In genomic region chr11:41225856-41226255, GRCh38 we compare ENCODE assay signal across 1 cellular context.
TF ChIP-seq lines count a peak whose summit lies in the region.

No MANE protein-coding gene starts in this region.

TF ChIP-seq in H1, 55 proteins besides CTCF, POLR2A, EP300 and RAD21 (continued from another document):
- TF ChIP-seq, protein P1, sequence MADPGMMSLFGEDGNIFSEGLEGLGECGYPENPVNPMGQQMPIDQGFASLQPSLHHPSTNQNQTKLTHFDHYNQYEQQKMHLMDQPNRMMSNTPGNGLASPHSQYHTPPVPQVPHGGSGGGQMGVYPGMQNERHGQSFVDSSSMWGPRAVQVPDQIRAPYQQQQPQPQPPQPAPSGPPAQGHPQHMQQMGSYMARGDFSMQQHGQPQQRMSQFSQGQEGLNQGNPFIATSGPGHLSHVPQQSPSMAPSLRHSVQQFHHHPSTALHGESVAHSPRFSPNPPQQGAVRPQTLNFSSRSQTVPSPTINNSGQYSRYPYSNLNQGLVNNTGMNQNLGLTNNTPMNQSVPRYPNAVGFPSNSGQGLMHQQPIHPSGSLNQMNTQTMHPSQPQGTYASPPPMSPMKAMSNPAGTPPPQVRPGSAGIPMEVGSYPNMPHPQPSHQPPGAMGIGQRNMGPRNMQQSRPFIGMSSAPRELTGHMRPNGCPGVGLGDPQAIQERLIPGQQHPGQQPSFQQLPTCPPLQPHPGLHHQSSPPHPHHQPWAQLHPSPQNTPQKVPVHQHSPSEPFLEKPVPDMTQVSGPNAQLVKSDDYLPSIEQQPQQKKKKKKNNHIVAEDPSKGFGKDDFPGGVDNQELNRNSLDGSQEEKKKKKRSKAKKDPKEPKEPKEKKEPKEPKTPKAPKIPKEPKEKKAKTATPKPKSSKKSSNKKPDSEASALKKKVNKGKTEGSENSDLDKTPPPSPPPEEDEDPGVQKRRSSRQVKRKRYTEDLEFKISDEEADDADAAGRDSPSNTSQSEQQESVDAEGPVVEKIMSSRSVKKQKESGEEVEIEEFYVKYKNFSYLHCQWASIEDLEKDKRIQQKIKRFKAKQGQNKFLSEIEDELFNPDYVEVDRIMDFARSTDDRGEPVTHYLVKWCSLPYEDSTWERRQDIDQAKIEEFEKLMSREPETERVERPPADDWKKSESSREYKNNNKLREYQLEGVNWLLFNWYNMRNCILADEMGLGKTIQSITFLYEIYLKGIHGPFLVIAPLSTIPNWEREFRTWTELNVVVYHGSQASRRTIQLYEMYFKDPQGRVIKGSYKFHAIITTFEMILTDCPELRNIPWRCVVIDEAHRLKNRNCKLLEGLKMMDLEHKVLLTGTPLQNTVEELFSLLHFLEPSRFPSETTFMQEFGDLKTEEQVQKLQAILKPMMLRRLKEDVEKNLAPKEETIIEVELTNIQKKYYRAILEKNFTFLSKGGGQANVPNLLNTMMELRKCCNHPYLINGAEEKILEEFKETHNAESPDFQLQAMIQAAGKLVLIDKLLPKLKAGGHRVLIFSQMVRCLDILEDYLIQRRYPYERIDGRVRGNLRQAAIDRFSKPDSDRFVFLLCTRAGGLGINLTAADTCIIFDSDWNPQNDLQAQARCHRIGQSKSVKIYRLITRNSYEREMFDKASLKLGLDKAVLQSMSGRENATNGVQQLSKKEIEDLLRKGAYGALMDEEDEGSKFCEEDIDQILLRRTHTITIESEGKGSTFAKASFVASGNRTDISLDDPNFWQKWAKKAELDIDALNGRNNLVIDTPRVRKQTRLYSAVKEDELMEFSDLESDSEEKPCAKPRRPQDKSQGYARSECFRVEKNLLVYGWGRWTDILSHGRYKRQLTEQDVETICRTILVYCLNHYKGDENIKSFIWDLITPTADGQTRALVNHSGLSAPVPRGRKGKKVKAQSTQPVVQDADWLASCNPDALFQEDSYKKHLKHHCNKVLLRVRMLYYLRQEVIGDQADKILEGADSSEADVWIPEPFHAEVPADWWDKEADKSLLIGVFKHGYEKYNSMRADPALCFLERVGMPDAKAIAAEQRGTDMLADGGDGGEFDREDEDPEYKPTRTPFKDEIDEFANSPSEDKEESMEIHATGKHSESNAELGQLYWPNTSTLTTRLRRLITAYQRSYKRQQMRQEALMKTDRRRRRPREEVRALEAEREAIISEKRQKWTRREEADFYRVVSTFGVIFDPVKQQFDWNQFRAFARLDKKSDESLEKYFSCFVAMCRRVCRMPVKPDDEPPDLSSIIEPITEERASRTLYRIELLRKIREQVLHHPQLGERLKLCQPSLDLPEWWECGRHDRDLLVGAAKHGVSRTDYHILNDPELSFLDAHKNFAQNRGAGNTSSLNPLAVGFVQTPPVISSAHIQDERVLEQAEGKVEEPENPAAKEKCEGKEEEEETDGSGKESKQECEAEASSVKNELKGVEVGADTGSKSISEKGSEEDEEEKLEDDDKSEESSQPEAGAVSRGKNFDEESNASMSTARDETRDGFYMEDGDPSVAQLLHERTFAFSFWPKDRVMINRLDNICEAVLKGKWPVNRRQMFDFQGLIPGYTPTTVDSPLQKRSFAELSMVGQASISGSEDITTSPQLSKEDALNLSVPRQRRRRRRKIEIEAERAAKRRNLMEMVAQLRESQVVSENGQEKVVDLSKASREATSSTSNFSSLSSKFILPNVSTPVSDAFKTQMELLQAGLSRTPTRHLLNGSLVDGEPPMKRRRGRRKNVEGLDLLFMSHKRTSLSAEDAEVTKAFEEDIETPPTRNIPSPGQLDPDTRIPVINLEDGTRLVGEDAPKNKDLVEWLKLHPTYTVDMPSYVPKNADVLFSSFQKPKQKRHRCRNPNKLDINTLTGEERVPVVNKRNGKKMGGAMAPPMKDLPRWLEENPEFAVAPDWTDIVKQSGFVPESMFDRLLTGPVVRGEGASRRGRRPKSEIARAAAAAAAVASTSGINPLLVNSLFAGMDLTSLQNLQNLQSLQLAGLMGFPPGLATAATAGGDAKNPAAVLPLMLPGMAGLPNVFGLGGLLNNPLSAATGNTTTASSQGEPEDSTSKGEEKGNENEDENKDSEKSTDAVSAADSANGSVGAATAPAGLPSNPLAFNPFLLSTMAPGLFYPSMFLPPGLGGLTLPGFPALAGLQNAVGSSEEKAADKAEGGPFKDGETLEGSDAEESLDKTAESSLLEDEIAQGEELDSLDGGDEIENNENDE (IDR thresholded peaks at IDR 0.05; ENCODE audit: insufficient replicate concordance, low read length) = no peak
- TF ChIP-seq MAX (IDR thresholded peaks at IDR 0.05) = no peak
